Comparison of ENCODE assay signal across 23 cellular contexts in the genomic region with DNA sequence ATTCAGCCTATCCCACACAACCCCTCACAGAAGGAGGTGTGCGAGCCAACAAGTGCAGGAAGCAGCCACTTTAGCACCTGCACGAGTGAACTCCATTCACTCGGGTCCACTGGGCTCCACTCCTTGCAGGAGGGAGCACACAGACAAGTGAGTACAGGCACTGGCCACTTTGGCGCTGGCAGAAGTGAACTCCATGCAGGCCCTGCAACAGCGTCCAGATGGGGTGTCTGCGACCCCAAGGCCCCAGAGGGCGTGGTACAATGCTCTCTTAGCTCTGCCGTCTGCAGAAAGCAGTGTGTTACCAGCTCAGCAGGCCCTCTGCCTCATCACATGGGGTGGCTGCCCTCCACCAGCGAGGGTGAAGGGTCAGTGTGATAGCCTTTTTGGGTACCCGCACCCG.
DNase-seq lines count a peak whose midpoint lies in the region; ATAC-seq, FAIRE-seq and TF ChIP-seq lines count a peak whose summit lies in the region.
"Had no signal": no experiment of that assay in that cellular context is flagged by ENCODE, and none has a peak within 500 bp of the region (broad histone marks: within the 10 kb centered on the region; RNA-seq: fewer than 3 reads in every experiment).

No MANE protein-coding gene starts in this region.

- H3K4me1 ChIP-seq in kidney (ENCODE audit: control insufficient read depth in 1 of 2, insufficient read depth in 1 of 2, low read depth in 1 of 2, low read length in 2 of 2), result no peaks in the 10 kb centered on the region
- H3K4me1 ChIP-seq: A549; BLaER1 treated with 17β-estradiol and CSF1 and Interleukin-3, amounts not matched to agents 10 nM and 100 nM; Caco-2 had no signal

- H3K9me3 ChIP-seq in kidney (ENCODE audit: control insufficient read depth in 1 of 2, low read length in 2 of 2), result no peaks in the 10 kb centered on the region
- H3K9me3 ChIP-seq: Caco-2 had no signal

- H3K27ac Mint-ChIP-seq in chondrocyte (ENCODE audit: unreplicated experiment), result no peak overlapping the region
- H3K27ac Mint-ChIP-seq in activated CD4-positive, alpha-beta memory T cell treated with anti-CD3 and anti-CD28 coated beads for 36 hours, result no peak overlapping the region
- H3K27ac Mint-ChIP-seq: B cell; CD4-positive, alpha-beta T cell; CD8-positive, alpha-beta T cell had no signal

- no peak overlapping the region for H3K27ac ChIP-seq in kidney (ENCODE audit: low read depth in 2 of 2, low read length in 2 of 2)
- H3K27ac ChIP-seq: 22Rv1; A549; BLaER1 treated with 17β-estradiol and CSF1 and Interleukin-3, amounts not matched to agents 10 nM and 100 nM; C4-2B had no signal

- intact Hi-C loops in kidney (cut with DNase I) (no loop called here), posterior vena cava (cut with DNase I) (no loop called here)
- intact Hi-C loops in activated CD4-positive, alpha-beta memory T cell treated with anti-CD3 and anti-CD28 coated beads for 36 hours (cut with micrococcal nuclease), result no loop called here

- TF ChIP-seq CTCF in chondrocyte (IDR thresholded peaks at IDR 0.05) (no peak), kidney (IDR thresholded peaks at IDR 0.05; ENCODE audit: borderline replicate concordance, extremely low read depth, insufficient read depth) (no peak), omental fat pad (IDR thresholded peaks at IDR 0.05) (no peak)

- ATAC-seq in omental fat pad (ENCODE audit: low FRiP score), result no peak
- ATAC-seq: A549; CD8-positive, alpha-beta T cell had no signal

- DNase-seq in chondrocyte (ENCODE audit: low spot score) (peak; percentile 82), kidney (peak; percentile 53), posterior vena cava (ENCODE audit: low spot score) (peak; percentile 62), omental fat pad (ENCODE audit: low spot score) (no peak)
- no peak for DNase-seq in activated CD4-positive, CD25-positive, alpha-beta regulatory T cell (lab: John Stamatoyannopoulos, UW)
- no peak for DNase-seq in activated CD4-positive, alpha-beta memory T cell treated with anti-CD3 and anti-CD28 coated beads for 36 hours
- DNase-seq: AML-193; Caco-2; Calu3; CD4-positive, alpha-beta T cell; CD8-positive, alpha-beta T cell; DMS79 treated with DMSO at 0.1 percent for 48 hours; GF-D8 had no signal

- no peaks in the 10 kb centered on the region for H3K36me3 Mint-ChIP-seq in chondrocyte (ENCODE audit: low read depth)
- no peaks in the 10 kb centered on the region for H3K36me3 Mint-ChIP-seq in activated CD4-positive, alpha-beta memory T cell treated with anti-CD3 and anti-CD28 coated beads for 36 hours
- H3K36me3 Mint-ChIP-seq: CD8-positive, alpha-beta T cell had no signal

- POLR2A ChIA-PET in activated CD4-positive, alpha-beta memory T cell treated with anti-CD3 and anti-CD28 coated beads for 36 hours (lab: Charles Lee), result no interaction called here

- no peaks in the 10 kb centered on the region for H3K4me1 Mint-ChIP-seq in chondrocyte (ENCODE audit: low read depth)
- no peaks in the 10 kb centered on the region for H3K4me1 Mint-ChIP-seq in activated CD4-positive, alpha-beta memory T cell treated with anti-CD3 and anti-CD28 coated beads for 36 hours (ENCODE audit: low read depth)
- H3K4me1 Mint-ChIP-seq: B cell had no signal

- no peaks in the 10 kb centered on the region for H3K36me3 ChIP-seq in kidney (ENCODE audit: control insufficient read depth in 1 of 2, insufficient read depth in 2 of 2, low read length in 2 of 2)
- H3K36me3 ChIP-seq: BLaER1 treated with 17β-estradiol and CSF1 and Interleukin-3, amounts not matched to agents 10 nM and 100 nM had no signal

- peaks cover 18% of the 10 kb centered on the region for H3K9me3 Mint-ChIP-seq in chondrocyte (ENCODE audit: low read depth)
- peaks cover 10% of the 10 kb centered on the region for H3K9me3 Mint-ChIP-seq in activated CD4-positive, alpha-beta memory T cell treated with anti-CD3 and anti-CD28 coated beads for 36 hours

- no peak overlapping the region for H3K4me3 ChIP-seq in kidney (ENCODE audit: low read length in 2 of 2)
- H3K4me3 ChIP-seq: A549; BLaER1 treated with 17β-estradiol and CSF1 and Interleukin-3, amounts not matched to agents 10 nM and 100 nM had no signal

- no peak for FAIRE-seq in kidney (lab: Jason Lieb, UNC)
- FAIRE-seq: A549, D721Med, G401.6, GM12891, GM18507, GM19239 had no signal

- H3K27me3 Mint-ChIP-seq in chondrocyte (ENCODE audit: low read depth), result no peaks in the 10 kb centered on the region
- H3K27me3 Mint-ChIP-seq in activated CD4-positive, alpha-beta memory T cell treated with anti-CD3 and anti-CD28 coated beads for 36 hours, result no peaks in the 10 kb centered on the region
- H3K27me3 Mint-ChIP-seq: B cell; CD4-positive, alpha-beta T cell had no signal

- CTCF ChIA-PET in activated CD4-positive, alpha-beta memory T cell treated with anti-CD3 and anti-CD28 coated beads for 36 hours (lab: Charles Lee), result no interaction called here

- no peak overlapping the region for H3K4me3 Mint-ChIP-seq in chondrocyte (ENCODE audit: unreplicated experiment)
- H3K4me3 Mint-ChIP-seq in activated CD4-positive, alpha-beta memory T cell treated with anti-CD3 and anti-CD28 coated beads for 36 hours, result no peak overlapping the region
- H3K4me3 Mint-ChIP-seq: B cell; CD4-positive, alpha-beta T cell; CD8-positive, alpha-beta T cell had no signal

- H3K9ac ChIP-seq in kidney (ENCODE audit: low read length in 2 of 2), result no peak overlapping the region
- H3K9ac ChIP-seq: BLaER1 treated with 17β-estradiol and CSF1 and Interleukin-3, amounts not matched to agents 10 nM and 100 nM had no signal

Comparison
In these comparisons a context has a peak if more than half of its experiments do, and no peak if none do; other contexts are left out.
1. DNase-seq: peak in chondrocyte (single experiment), kidney (single experiment) and posterior vena cava (single experiment); none in activated CD4-positive, CD25-positive, alpha-beta regulatory T cell (0 of 4), omental fat pad (single experiment) and activated CD4-positive, alpha-beta memory T cell treated with anti-CD3 and anti-CD28 coated beads for 36 hours (single experiment).